ENCODE assay signal across 1 cellular context in genomic region chr22:21965762-21966288, GRCh38.
TF ChIP-seq lines count a peak whose summit lies in the region.

No MANE protein-coding gene starts in this region.

TF ChIP-seq in K562, 482 proteins besides CTCF, POLR2A, EP300 and RAD21 (continued from another document and continues in another):
- no peak for TF ChIP-seq ZNF232 (CRISPR knock-in tag; IDR thresholded peaks at IDR 0.05)
- TF ChIP-seq ZNF586 (CRISPR knock-in tag; conservative IDR thresholded peaks at IDR 0.05) = 0 out of 2 replicates have a peak, but pooled peaks have one; percentile 16
- TF ChIP-seq SUPT5H (IDR thresholded peaks at IDR 0.05) = peak; percentile 17; the same call in 1 of the 2 replicates
- no peak for TF ChIP-seq HDGF (IDR thresholded peaks at IDR 0.05)
- TF ChIP-seq ZNF583 (CRISPR knock-in tag; IDR thresholded peaks at IDR 0.05) = no peak
- TF ChIP-seq, protein P1, sequence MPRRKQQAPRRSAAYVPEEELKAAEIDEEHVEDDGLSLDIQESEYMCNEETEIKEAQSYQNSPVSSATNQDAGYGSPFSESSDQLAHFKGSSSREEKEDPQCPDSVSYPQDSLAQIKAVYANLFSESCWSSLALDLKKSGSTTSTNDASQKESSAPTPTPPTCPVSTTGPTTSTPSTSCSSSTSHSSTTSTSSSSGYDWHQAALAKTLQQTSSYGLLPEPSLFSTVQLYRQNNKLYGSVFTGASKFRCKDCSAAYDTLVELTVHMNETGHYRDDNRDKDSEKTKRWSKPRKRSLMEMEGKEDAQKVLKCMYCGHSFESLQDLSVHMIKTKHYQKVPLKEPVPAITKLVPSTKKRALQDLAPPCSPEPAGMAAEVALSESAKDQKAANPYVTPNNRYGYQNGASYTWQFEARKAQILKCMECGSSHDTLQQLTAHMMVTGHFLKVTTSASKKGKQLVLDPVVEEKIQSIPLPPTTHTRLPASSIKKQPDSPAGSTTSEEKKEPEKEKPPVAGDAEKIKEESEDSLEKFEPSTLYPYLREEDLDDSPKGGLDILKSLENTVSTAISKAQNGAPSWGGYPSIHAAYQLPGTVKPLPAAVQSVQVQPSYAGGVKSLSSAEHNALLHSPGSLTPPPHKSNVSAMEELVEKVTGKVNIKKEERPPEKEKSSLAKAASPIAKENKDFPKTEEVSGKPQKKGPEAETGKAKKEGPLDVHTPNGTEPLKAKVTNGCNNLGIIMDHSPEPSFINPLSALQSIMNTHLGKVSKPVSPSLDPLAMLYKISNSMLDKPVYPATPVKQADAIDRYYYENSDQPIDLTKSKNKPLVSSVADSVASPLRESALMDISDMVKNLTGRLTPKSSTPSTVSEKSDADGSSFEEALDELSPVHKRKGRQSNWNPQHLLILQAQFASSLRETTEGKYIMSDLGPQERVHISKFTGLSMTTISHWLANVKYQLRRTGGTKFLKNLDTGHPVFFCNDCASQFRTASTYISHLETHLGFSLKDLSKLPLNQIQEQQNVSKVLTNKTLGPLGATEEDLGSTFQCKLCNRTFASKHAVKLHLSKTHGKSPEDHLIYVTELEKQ (CRISPR knock-in tag; IDR thresholded peaks at IDR 0.05) = no peak; the same call in 1 of the 2 replicates
- TF ChIP-seq KAT7 (CRISPR knock-in tag; IDR thresholded peaks at IDR 0.05; ENCODE audit: borderline replicate concordance) = no peak
- no peak for TF ChIP-seq ZNF212 (CRISPR knock-in tag; IDR thresholded peaks at IDR 0.05)
- TF ChIP-seq ZNF444 (CRISPR knock-in tag; IDR thresholded peaks at IDR 0.05) = no peak
- no peak for TF ChIP-seq DIDO1 (tag; IDR thresholded peaks at IDR 0.05; ENCODE audit: low read depth)
- TF ChIP-seq RUNX1 (IDR thresholded peaks at IDR 0.05; ENCODE audit: low read depth) = no peak
- no peak for TF ChIP-seq E2F1 (CRISPR knock-in tag; IDR thresholded peaks at IDR 0.05)
- TF ChIP-seq ZNF699 (CRISPR knock-in tag; IDR thresholded peaks at IDR 0.05; ENCODE audit: insufficient replicate concordance) = no peak
- TF ChIP-seq ZNF280B (CRISPR knock-in tag; IDR thresholded peaks at IDR 0.05) = no peak
- TF ChIP-seq TCFL5 (CRISPR knock-in tag; conservative IDR thresholded peaks at IDR 0.05) = no peak
- TF ChIP-seq NUFIP1 (IDR thresholded peaks at IDR 0.05; ENCODE audit: partially characterized antibody) = no peak
- no peak for TF ChIP-seq HOXB6 (CRISPR knock-in tag; IDR thresholded peaks at IDR 0.05; ENCODE audit: borderline replicate concordance)
- no peak for TF ChIP-seq CBX1 (IDR thresholded peaks at IDR 0.05; ENCODE audit: low read depth)
- TF ChIP-seq ZNF140 (CRISPR knock-in tag; IDR thresholded peaks at IDR 0.05) = no peak
- TF ChIP-seq NELFE (IDR thresholded peaks at IDR 0.05; ENCODE audit: insufficient read depth, insufficient read length) = no peak
- 0 out of 2 replicates have a peak, but pooled peaks have one; percentile 77 for TF ChIP-seq CGGBP1 (CRISPR knock-in tag; IDR thresholded peaks at IDR 0.05)
- TF ChIP-seq HMBOX1 (IDR thresholded peaks at IDR 0.05) = no peak
- 0 out of 6 replicates have a peak, but pooled peaks of 1 of the 3 experiments have one; percentile 32 for TF ChIP-seq ZBTB11 (CRISPR knock-in tag; IDR thresholded peaks at IDR 0.05)
- TF ChIP-seq MAFG (tag; conservative IDR thresholded peaks at IDR 0.05) = no peak
- no peak for TF ChIP-seq HDAC3 (IDR thresholded peaks at IDR 0.05; ENCODE audit: borderline replicate concordance, partially characterized antibody)
- no peak for TF ChIP-seq PTTG1 (tag; IDR thresholded peaks at IDR 0.05; ENCODE audit: low read depth)
- TF ChIP-seq HLTF (IDR thresholded peaks at IDR 0.05) = no peak
- no peak for TF ChIP-seq JUNB (CRISPR knock-in tag; conservative IDR thresholded peaks at IDR 0.05)
- no peak for TF ChIP-seq FOXM1 (IDR thresholded peaks at IDR 0.05; ENCODE audit: low read depth)
- TF ChIP-seq FOXM1 (CRISPR knock-in tag; IDR thresholded peaks at IDR 0.05; ENCODE audit: low read depth) = no peak
- no peak for TF ChIP-seq BRF1 (IDR thresholded peaks at IDR 0.05; ENCODE audit: borderline replicate concordance, extremely low read depth, insufficient read length)
- no peak for TF ChIP-seq ETV1 (tag; conservative IDR thresholded peaks at IDR 0.05; ENCODE audit: low read depth)
- TF ChIP-seq, protein P2, sequence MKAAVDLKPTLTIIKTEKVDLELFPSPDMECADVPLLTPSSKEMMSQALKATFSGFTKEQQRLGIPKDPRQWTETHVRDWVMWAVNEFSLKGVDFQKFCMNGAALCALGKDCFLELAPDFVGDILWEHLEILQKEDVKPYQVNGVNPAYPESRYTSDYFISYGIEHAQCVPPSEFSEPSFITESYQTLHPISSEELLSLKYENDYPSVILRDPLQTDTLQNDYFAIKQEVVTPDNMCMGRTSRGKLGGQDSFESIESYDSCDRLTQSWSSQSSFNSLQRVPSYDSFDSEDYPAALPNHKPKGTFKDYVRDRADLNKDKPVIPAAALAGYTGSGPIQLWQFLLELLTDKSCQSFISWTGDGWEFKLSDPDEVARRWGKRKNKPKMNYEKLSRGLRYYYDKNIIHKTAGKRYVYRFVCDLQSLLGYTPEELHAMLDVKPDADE (conservative IDR thresholded peaks at IDR 0.05; ENCODE audit: control insufficient read depth, low read depth, low read length) = no peak
- TF ChIP-seq BDP1 (IDR thresholded peaks at IDR 0.05; ENCODE audit: insufficient read depth, insufficient read length) = no peak
- TF ChIP-seq RREB1 (CRISPR knock-in tag; IDR thresholded peaks at IDR 0.05) = peak; percentile 61; the same call in 1 of the 2 replicates
- TF ChIP-seq ZKSCAN3 (CRISPR knock-in tag; IDR thresholded peaks at IDR 0.05) = no peak
- TF ChIP-seq, protein P3, sequence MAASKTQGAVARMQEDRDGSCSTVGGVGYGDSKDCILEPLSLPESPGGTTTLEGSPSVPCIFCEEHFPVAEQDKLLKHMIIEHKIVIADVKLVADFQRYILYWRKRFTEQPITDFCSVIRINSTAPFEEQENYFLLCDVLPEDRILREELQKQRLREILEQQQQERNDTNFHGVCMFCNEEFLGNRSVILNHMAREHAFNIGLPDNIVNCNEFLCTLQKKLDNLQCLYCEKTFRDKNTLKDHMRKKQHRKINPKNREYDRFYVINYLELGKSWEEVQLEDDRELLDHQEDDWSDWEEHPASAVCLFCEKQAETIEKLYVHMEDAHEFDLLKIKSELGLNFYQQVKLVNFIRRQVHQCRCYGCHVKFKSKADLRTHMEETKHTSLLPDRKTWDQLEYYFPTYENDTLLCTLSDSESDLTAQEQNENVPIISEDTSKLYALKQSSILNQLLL (CRISPR knock-in tag; IDR thresholded peaks at IDR 0.05; ENCODE audit: borderline replicate concordance) = no peak
- no peak for TF ChIP-seq ZFP36 (IDR thresholded peaks at IDR 0.05; ENCODE audit: low read depth, low read length, partially characterized antibody)
- TF ChIP-seq FUS (optimal IDR thresholded peaks at IDR 0.05; ENCODE audit: low read depth, low read length) = no peak
- TF ChIP-seq TEAD1 (CRISPR knock-in tag; IDR thresholded peaks at IDR 0.05) = peak; percentile 33 to 40; a peak in 1 of 4 replicates
- TF ChIP-seq ZNF75A (CRISPR knock-in tag; IDR thresholded peaks at IDR 0.05) = no peak
- TF ChIP-seq, protein P4, sequence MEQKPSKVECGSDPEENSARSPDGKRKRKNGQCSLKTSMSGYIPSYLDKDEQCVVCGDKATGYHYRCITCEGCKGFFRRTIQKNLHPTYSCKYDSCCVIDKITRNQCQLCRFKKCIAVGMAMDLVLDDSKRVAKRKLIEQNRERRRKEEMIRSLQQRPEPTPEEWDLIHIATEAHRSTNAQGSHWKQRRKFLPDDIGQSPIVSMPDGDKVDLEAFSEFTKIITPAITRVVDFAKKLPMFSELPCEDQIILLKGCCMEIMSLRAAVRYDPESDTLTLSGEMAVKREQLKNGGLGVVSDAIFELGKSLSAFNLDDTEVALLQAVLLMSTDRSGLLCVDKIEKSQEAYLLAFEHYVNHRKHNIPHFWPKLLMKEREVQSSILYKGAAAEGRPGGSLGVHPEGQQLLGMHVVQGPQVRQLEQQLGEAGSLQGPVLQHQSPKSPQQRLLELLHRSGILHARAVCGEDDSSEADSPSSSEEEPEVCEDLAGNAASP (IDR thresholded peaks at IDR 0.05) = no peak
- TF ChIP-seq ZBTB7A (IDR thresholded peaks at IDR 0.05; ENCODE audit: borderline replicate concordance, control insufficient read depth, low read depth, low read length) = no peak
